1 cellular context compared by ENCODE assay signal in genomic region chr2:16181062-16181740, GRCh38.
TF ChIP-seq lines count a peak whose summit lies in the region.

No MANE protein-coding gene starts in this region.

TF ChIP-seq in SK-N-SH treated with all-trans-retinoic acid at 6 μM for 48 hours, 23 proteins besides CTCF, POLR2A, EP300 and RAD21 (continued from another document):
- TF ChIP-seq, protein P1, sequence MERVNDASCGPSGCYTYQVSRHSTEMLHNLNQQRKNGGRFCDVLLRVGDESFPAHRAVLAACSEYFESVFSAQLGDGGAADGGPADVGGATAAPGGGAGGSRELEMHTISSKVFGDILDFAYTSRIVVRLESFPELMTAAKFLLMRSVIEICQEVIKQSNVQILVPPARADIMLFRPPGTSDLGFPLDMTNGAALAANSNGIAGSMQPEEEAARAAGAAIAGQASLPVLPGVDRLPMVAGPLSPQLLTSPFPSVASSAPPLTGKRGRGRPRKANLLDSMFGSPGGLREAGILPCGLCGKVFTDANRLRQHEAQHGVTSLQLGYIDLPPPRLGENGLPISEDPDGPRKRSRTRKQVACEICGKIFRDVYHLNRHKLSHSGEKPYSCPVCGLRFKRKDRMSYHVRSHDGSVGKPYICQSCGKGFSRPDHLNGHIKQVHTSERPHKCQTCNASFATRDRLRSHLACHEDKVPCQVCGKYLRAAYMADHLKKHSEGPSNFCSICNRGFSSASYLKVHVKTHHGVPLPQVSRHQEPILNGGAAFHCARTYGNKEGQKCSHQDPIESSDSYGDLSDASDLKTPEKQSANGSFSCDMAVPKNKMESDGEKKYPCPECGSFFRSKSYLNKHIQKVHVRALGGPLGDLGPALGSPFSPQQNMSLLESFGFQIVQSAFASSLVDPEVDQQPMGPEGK (CRISPR knock-in tag; IDR thresholded peaks at IDR 0.05; ENCODE audit: borderline replicate concordance) = no peak
- TF ChIP-seq ESRRG (CRISPR knock-in tag; IDR thresholded peaks at IDR 0.05) (no peak), SNAI2 (CRISPR knock-in tag; IDR thresholded peaks at IDR 0.05) (no peak), ZNF8 (CRISPR knock-in tag; IDR thresholded peaks at IDR 0.05) (no peak), ISL1 (CRISPR knock-in tag; IDR thresholded peaks at IDR 0.05) (no peak), TOX (CRISPR knock-in tag; IDR thresholded peaks at IDR 0.05; ENCODE audit: borderline replicate concordance) (no peak), GLIS3 (CRISPR knock-in tag; IDR thresholded peaks at IDR 0.05) (no peak), BACH2 (CRISPR knock-in tag; IDR thresholded peaks at IDR 0.05; ENCODE audit: borderline replicate concordance) (no peak), ZFP30 (CRISPR knock-in tag; IDR thresholded peaks at IDR 0.05) (no peak), TCF4 (CRISPR knock-in tag; IDR thresholded peaks at IDR 0.05; ENCODE audit: borderline replicate concordance) (no peak), ZFP3 (CRISPR knock-in tag; IDR thresholded peaks at IDR 0.05) (no peak), POU6F1 (CRISPR knock-in tag; IDR thresholded peaks at IDR 0.05; ENCODE audit: borderline replicate concordance, low read depth) (no peak), ARNTL (CRISPR knock-in tag; IDR thresholded peaks at IDR 0.05; ENCODE audit: borderline replicate concordance, low read depth) (no peak)
- TF ChIP-seq, protein P2, sequence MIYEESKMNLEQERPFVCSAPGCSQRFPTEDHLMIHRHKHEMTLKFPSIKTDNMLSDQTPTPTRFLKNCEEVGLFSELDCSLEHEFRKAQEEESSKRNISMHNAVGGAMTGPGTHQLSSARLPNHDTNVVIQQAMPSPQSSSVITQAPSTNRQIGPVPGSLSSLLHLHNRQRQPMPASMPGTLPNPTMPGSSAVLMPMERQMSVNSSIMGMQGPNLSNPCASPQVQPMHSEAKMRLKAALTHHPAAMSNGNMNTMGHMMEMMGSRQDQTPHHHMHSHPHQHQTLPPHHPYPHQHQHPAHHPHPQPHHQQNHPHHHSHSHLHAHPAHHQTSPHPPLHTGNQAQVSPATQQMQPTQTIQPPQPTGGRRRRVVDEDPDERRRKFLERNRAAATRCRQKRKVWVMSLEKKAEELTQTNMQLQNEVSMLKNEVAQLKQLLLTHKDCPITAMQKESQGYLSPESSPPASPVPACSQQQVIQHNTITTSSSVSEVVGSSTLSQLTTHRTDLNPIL (CRISPR knock-in tag; IDR thresholded peaks at IDR 0.05; ENCODE audit: low read depth) = no peak
